3 cellular contexts compared by ENCODE assay signal in the genomic region with DNA sequence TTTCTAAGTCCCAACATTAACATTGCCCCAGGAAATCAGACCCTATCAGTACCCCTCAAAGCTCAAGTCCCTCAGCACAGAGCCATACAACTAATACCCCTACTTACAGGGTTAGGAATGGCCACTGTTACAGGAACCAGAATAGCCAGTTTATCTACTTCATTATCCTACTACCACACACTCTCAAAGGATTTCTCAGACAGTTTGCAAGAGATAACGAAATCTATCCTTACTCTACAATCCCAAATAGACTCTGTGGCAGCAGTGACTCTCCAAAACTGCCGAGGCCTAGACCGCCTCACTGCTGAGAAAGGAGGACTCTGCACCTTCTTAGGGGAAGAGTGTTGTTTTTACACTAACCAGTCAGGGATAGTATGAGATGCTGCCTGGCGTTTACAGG. TPM values are rescaled to one million over a fixed set of nuclear protein-coding genes. Genes with fewer than 3 reads are reported as not detected.
"Had no signal": no experiment of that assay in that cellular context is flagged by ENCODE, and none has a peak within 500 bp of the region (broad histone marks: within the 10 kb centered on the region; RNA-seq: fewer than 3 reads in every experiment).

No MANE protein-coding gene starts in this region.

RNA-seq across cellular contexts. Expression of a gene that starts 48.2 kb away (rescaled TPM):
- total RNA-seq: M059J, RPMI7951, SJCRH30 had no signal
